In the genomic region with DNA sequence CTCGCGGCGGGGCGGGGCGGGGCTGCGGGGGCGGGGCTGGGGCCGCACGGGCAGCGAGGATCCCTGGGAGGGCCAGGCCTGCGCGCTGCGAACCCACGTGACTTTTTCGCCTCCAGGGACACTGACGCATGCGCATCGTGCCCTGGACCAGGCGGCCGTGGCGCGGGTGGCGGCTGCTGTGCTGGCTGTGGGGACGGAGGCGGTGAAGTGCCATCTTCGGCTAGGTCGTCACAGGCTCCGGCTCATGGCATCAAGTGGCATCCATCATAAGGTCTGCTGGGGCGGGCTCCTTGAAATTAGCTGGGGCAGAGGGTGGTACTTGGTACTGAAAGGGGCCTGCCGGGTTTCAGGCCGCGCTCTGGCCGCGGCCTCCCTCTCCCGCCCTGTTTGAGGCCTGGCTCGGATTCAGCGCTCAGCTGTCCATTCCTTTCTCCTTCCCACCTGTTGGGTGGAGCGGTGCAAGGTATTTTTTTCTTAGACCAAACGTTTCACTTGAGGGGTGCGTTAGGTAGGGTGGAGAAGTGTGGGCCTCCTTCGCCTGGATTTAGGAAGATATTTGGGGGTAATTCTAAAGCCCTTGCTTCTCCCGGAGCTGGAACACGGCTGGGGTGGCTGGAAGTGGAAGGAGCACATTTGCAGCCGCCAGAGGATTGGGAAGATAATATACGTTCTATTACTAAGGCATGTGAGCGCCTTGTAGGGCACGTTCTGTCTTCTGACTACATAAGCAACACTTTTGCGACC, we compare ENCODE assay signal across 1 cellular context.
TF ChIP-seq lines count a peak whose summit lies in the region.

A gene with protein sequence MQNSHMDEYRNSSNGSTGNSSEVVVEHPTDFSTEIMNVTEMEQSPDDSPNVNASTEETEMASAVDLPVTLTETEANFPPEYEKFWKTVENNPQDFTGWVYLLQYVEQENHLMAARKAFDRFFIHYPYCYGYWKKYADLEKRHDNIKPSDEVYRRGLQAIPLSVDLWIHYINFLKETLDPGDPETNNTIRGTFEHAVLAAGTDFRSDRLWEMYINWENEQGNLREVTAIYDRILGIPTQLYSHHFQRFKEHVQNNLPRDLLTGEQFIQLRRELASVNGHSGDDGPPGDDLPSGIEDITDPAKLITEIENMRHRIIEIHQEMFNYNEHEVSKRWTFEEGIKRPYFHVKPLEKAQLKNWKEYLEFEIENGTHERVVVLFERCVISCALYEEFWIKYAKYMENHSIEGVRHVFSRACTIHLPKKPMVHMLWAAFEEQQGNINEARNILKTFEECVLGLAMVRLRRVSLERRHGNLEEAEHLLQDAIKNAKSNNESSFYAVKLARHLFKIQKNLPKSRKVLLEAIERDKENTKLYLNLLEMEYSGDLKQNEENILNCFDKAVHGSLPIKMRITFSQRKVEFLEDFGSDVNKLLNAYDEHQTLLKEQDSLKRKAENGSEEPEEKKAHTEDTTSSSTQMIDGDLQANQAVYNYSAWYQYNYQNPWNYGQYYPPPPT (plus strand): TSS at position 138 of the 744 bp plus-strand sequence. CDS start 11,124 bp downstream, outside the sequence.

TF ChIP-seq in IMR-90, 13 proteins besides CTCF, POLR2A, EP300 and RAD21:
- TF ChIP-seq, protein P1, sequence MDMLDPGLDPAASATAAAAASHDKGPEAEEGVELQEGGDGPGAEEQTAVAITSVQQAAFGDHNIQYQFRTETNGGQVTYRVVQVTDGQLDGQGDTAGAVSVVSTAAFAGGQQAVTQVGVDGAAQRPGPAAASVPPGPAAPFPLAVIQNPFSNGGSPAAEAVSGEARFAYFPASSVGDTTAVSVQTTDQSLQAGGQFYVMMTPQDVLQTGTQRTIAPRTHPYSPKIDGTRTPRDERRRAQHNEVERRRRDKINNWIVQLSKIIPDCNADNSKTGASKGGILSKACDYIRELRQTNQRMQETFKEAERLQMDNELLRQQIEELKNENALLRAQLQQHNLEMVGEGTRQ (IDR thresholded peaks at IDR 0.05; ENCODE audit: low read depth, low read length): peak; percentile 92
- peak; percentile 75; the same call in 1 of the 2 replicates for TF ChIP-seq MAZ (IDR thresholded peaks at IDR 0.05; ENCODE audit: borderline replicate concordance, low read depth, low read length)
- TF ChIP-seq MXI1 (IDR thresholded peaks at IDR 0.05; ENCODE audit: borderline replicate concordance, low read depth, low read length): peak; percentile 81; the same call in 1 of the 2 replicates
- TF ChIP-seq CEBPB (IDR thresholded peaks at IDR 0.05; ENCODE audit: low read depth, low read length): no peak
- TF ChIP-seq BHLHE40 (IDR thresholded peaks at IDR 0.05; ENCODE audit: low read depth, low read length): peak; percentile 70
- TF ChIP-seq, protein P2, sequence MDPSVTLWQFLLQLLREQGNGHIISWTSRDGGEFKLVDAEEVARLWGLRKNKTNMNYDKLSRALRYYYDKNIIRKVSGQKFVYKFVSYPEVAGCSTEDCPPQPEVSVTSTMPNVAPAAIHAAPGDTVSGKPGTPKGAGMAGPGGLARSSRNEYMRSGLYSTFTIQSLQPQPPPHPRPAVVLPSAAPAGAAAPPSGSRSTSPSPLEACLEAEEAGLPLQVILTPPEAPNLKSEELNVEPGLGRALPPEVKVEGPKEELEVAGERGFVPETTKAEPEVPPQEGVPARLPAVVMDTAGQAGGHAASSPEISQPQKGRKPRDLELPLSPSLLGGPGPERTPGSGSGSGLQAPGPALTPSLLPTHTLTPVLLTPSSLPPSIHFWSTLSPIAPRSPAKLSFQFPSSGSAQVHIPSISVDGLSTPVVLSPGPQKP (IDR thresholded peaks at IDR 0.05; ENCODE audit: borderline replicate concordance, low read depth, low read length): no peak
